Comparison of ENCODE assay signal across 8 cellular contexts in genomic region chr2:238286987-238287386, GRCh38. TPM values are rescaled to one million over a fixed set of nuclear protein-coding genes. Genes with fewer than 3 reads are reported as not detected.
DNase-seq lines count a peak whose midpoint lies in the region; ATAC-seq and TF ChIP-seq lines count a peak whose summit lies in the region.

No MANE protein-coding gene starts in this region.

- H3K9me3 Mint-ChIP-seq in WTC11, result no peaks in the 10 kb centered on the region

- no peaks in the 10 kb centered on the region for H3K27me3 ChIP-seq in esophagus muscularis mucosa

- TF ChIP-seq EP300 in esophagus muscularis mucosa (IDR thresholded peaks at IDR 0.05), result no peak

- 49% methylated on average over 6 of the region's 6 CpGs for WGBS in esophagus muscularis mucosa

- intact Hi-C loops in esophagus muscularis mucosa (cut with DNase I), result no loop called here

- POLR2A ChIA-PET in WTC11 (lab: Charles Lee), result no interaction called here

- H3K27ac ChIP-seq in esophagus muscularis mucosa (replicated peaks in 1 of 4), result peak overlapping the region; percentile 92 to 98 (median 94)

- TF ChIP-seq CTCF in WTC11 (IDR thresholded peaks at IDR 0.05) (no peak), esophagus muscularis mucosa (IDR thresholded peaks at IDR 0.05) (no peak)

- H3K27me3 Mint-ChIP-seq in WTC11 (ENCODE audit: low read depth), result peaks cover 4% of the 10 kb centered on the region; the same call in 1 of the 2 replicates

- CTCF ChIA-PET in WTC11 (lab: Charles Lee), result interaction anchor here (0.9 to 6.9 kb wide), 3 partner anchors 9 to 128 kb away, joined by 3 to 50 read pairs (median 32); no protein-coding TSS in a partner anchor

- H3K4me3 Mint-ChIP-seq in WTC11, result peak overlapping the region; percentile 23

- no peaks in the 10 kb centered on the region for H3K36me3 ChIP-seq in esophagus muscularis mucosa

- in situ Hi-C loops in G401 (cut with HindIII; ENCODE audit: low sequenced_read_pairs), result no loop called here

- H3K4me3 ChIP-seq in esophagus muscularis mucosa, result peak overlapping the region; percentile 77 to 94 (median 83)

- no peaks in the 10 kb centered on the region for H3K36me3 Mint-ChIP-seq in WTC11

- H3K4me1 Mint-ChIP-seq in WTC11, result peaks cover 23% of the 10 kb centered on the region

- no peaks in the 10 kb centered on the region for H3K9me3 ChIP-seq in esophagus muscularis mucosa

- ATAC-seq in WTC11 (no peak), HG03139 (IDR thresholded peaks at IDR 0.05; ENCODE audit: unreplicated experiment) (no peak)

- TF ChIP-seq POLR2A in esophagus muscularis mucosa (IDR thresholded peaks at IDR 0.05; ENCODE audit: low read depth), result no peak

- peaks cover 62 to 78% (median 74%) of the 10 kb centered on the region in 4 donors for H3K4me1 ChIP-seq in esophagus muscularis mucosa

- DNase-seq in DMS53 (lab: John Stamatoyannopoulos, UW) (peak; percentile 91), WTC11 (ENCODE audit: low spot score) (no peak), esophagus muscularis mucosa (ENCODE audit: extremely low spot score) (no peak), putamen (ENCODE audit: low spot score) (peak; percentile 71), G401 (ENCODE audit: low spot score) (no peak), HCEC 1CT (no peak)
- DNase-seq in effector CD4-positive, alpha-beta T cell, result no peak

- no peak overlapping the region for H3K27ac Mint-ChIP-seq in WTC11

TF ChIP-seq in WTC11, 78 proteins besides CTCF, POLR2A, EP300 and RAD21:
- TF ChIP-seq ESRRA (CRISPR knock-in tag; IDR thresholded peaks at IDR 0.05; ENCODE audit: borderline replicate concordance) (no peak), PREB (CRISPR knock-in tag; IDR thresholded peaks at IDR 0.05; ENCODE audit: borderline replicate concordance) (no peak), NFATC4 (CRISPR knock-in tag; IDR thresholded peaks at IDR 0.05) (no peak), ETV6 (CRISPR knock-in tag; IDR thresholded peaks at IDR 0.05) (no peak), GABPB1 (CRISPR knock-in tag; IDR thresholded peaks at IDR 0.05) (no peak), TEAD1 (CRISPR knock-in tag; IDR thresholded peaks at IDR 0.05) (no peak), PRRX2 (CRISPR knock-in tag; IDR thresholded peaks at IDR 0.05) (no peak), ERG (CRISPR knock-in tag; IDR thresholded peaks at IDR 0.05) (no peak), ARID4B (CRISPR knock-in tag; IDR thresholded peaks at IDR 0.05; ENCODE audit: borderline replicate concordance) (no peak), NR2C2 (CRISPR knock-in tag; IDR thresholded peaks at IDR 0.05) (no peak), ATF1 (CRISPR knock-in tag; IDR thresholded peaks at IDR 0.05) (no peak), ZNF121 (CRISPR knock-in tag; IDR thresholded peaks at IDR 0.05) (no peak), NFYB (CRISPR knock-in tag; conservative IDR thresholded peaks at IDR 0.05; ENCODE audit: low read depth) (no peak), OVOL2 (CRISPR knock-in tag; IDR thresholded peaks at IDR 0.05; ENCODE audit: borderline replicate concordance) (no peak)
- TF ChIP-seq, protein P1, sequence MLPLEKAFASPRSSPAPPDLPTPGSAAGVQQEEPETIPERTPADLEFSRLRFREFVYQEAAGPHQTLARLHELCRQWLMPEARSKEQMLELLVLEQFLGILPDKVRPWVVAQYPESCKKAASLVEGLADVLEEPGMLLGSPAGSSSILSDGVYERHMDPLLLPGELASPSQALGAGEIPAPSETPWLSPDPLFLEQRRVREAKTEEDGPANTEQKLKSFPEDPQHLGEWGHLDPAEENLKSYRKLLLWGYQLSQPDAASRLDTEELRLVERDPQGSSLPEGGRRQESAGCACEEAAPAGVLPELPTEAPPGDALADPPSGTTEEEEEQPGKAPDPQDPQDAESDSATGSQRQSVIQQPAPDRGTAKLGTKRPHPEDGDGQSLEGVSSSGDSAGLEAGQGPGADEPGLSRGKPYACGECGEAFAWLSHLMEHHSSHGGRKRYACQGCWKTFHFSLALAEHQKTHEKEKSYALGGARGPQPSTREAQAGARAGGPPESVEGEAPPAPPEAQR (CRISPR knock-in tag; IDR thresholded peaks at IDR 0.05), result no peak
- TF ChIP-seq, protein P2, sequence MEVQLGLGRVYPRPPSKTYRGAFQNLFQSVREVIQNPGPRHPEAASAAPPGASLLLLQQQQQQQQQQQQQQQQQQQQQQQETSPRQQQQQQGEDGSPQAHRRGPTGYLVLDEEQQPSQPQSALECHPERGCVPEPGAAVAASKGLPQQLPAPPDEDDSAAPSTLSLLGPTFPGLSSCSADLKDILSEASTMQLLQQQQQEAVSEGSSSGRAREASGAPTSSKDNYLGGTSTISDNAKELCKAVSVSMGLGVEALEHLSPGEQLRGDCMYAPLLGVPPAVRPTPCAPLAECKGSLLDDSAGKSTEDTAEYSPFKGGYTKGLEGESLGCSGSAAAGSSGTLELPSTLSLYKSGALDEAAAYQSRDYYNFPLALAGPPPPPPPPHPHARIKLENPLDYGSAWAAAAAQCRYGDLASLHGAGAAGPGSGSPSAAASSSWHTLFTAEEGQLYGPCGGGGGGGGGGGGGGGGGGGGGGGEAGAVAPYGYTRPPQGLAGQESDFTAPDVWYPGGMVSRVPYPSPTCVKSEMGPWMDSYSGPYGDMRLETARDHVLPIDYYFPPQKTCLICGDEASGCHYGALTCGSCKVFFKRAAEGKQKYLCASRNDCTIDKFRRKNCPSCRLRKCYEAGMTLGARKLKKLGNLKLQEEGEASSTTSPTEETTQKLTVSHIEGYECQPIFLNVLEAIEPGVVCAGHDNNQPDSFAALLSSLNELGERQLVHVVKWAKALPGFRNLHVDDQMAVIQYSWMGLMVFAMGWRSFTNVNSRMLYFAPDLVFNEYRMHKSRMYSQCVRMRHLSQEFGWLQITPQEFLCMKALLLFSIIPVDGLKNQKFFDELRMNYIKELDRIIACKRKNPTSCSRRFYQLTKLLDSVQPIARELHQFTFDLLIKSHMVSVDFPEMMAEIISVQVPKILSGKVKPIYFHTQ (CRISPR knock-in tag; IDR thresholded peaks at IDR 0.05), result no peak

RNA-seq across cellular contexts. Expression of gene PER2, which starts 1.4 kb away (rescaled TPM):
- total RNA-seq in WTC11 (2021) (4.1 to 6.6 TPM (median 5.5 TPM) in 3 replicates), esophagus muscularis mucosa (10 to 100 TPM in 3 of 4 donors, 1 to 10 TPM in 1; 9.1 to 13.1 (median 11.1) TPM)
- total RNA-seq in G401 (2014; rRNA removed; shearing (Covaris generic)), result 0.86 and 4.3 TPM in 2 replicates

RNA-seq across cellular contexts. Expression of gene TRAF3IP1, which starts 33.3 kb away (rescaled TPM):
- total RNA-seq in WTC11 (2021) (14.7 to 18.7 TPM (median 16.8 TPM) in 3 replicates), esophagus muscularis mucosa (10 to 100 TPM; 19.9 to 38.6 (median 23.6) TPM)
- total RNA-seq in G401 (2014; rRNA removed; shearing (Covaris generic)), result 11.5 and 20.9 TPM in 2 replicates

RNA-seq across cellular contexts. Expression of gene HES6, which starts 47.1 kb away (rescaled TPM):
- 52.1 to 63.9 TPM (median 63.4 TPM) in 3 replicates for total RNA-seq in WTC11 (2021)
- 10 to 100 TPM; 10.2 to 17.0 (median 11.2) TPM for total RNA-seq in esophagus muscularis mucosa
- total RNA-seq in G401 (2014; rRNA removed; shearing (Covaris generic)), result 56.0 and 67.5 TPM in 2 replicates

Comparison
In these comparisons a context has a peak if more than half of its experiments do, and no peak if none do; other contexts are left out.
1. DNase-seq: peak in DMS53 (single experiment) and putamen (single experiment); none in WTC11 (single experiment), esophagus muscularis mucosa (single experiment), G401 (single experiment), effector CD4-positive, alpha-beta T cell (single experiment) and HCEC 1CT (single experiment).